In the genomic region with DNA sequence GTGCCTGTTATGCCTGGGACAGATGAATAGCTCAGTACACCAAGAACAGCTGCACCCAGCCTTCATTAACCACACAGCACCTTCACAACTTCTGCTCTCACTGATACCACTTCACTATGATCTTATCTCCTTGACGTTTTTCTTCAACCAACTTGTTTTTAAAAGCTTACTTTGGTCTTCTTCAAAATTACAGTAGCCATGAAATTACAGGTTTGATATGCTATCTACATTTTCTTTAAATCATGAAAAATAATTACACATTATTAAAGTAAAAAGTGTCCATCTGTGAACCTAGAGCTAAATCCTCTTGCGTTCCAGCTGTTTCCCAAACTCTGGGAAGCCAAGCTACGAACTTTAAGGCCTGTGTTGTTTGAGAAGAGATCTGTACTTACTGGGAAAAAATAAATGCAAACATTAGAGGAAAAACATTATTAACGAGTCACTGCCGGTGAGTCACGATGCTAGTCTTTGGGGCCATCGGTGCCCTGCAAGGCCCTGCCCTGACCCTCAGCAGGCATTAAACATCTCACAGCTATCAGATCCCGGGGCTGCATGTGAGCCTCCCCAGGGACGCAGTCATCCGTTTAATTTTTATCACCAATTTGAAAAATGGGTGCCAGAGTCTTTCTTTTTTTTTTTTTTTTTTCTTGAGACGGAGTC, we compare ENCODE assay signal across 1 cellular context.
TF ChIP-seq lines count a peak whose summit lies in the region.

No MANE protein-coding gene starts in this region.

TF ChIP-seq in K562, 482 proteins besides CTCF, POLR2A, EP300 and RAD21 (continues in another document):
- TF ChIP-seq TOE1 (IDR thresholded peaks at IDR 0.05; ENCODE audit: borderline replicate concordance): no peak
- no peak for TF ChIP-seq TOE1 (CRISPR knock-in tag; IDR thresholded peaks at IDR 0.05; ENCODE audit: borderline replicate concordance, low read depth)
- no peak for TF ChIP-seq GTF2E2 (tag; IDR thresholded peaks at IDR 0.05)
- no peak for TF ChIP-seq PHB (CRISPR knock-in tag; IDR thresholded peaks at IDR 0.05)
- no peak for TF ChIP-seq ATF1 (CRISPR knock-in tag; IDR thresholded peaks at IDR 0.05)
- 0 out of 2 replicates have a peak, but pooled peaks have one; percentile 17 for TF ChIP-seq ATF1 (tag; IDR thresholded peaks at IDR 0.05)
- TF ChIP-seq ZNF274 (IDR thresholded peaks at IDR 0.05; ENCODE audit: borderline replicate concordance, low read depth, low read length): no peak
- TF ChIP-seq FOXJ2 (tag; IDR thresholded peaks at IDR 0.05): no peak
- TF ChIP-seq U2AF1 (optimal IDR thresholded peaks at IDR 0.05; ENCODE audit: low read depth, low read length): no peak
- no peak for TF ChIP-seq HIVEP1 (CRISPR knock-in tag; IDR thresholded peaks at IDR 0.05)
- TF ChIP-seq ELF4 (CRISPR knock-in tag; IDR thresholded peaks at IDR 0.05): no peak
- TF ChIP-seq ARID2 (IDR thresholded peaks at IDR 0.05): no peak
- no peak for TF ChIP-seq TAF1 (IDR thresholded peaks at IDR 0.05; ENCODE audit: control insufficient read depth, extremely low read depth, insufficient read depth, low read length, severe bottlenecking)
- no peak for TF ChIP-seq MIER1 (IDR thresholded peaks at IDR 0.05; ENCODE audit: low read depth)
- TF ChIP-seq ARHGAP35 (IDR thresholded peaks at IDR 0.05; ENCODE audit: partially characterized antibody): no peak
- no peak; the same call in 1 of the 2 replicates for TF ChIP-seq NFE2 (IDR thresholded peaks at IDR 0.05; ENCODE audit: low read depth)
- TF ChIP-seq RCOR1 (IDR thresholded peaks at IDR 0.05; ENCODE audit: borderline replicate concordance in 1 of 2, low read depth in 2 of 2, low read length in 2 of 2): peak in 1 of 2 experiments; percentile 36; a peak in 1 of 4 replicates
- TF ChIP-seq MAZ (CRISPR knock-in tag; conservative IDR thresholded peaks at IDR 0.05 in 1 of 2, IDR thresholded peaks at IDR 0.05 in 1 of 2): no peak
- TF ChIP-seq ZNF311 (CRISPR knock-in tag; IDR thresholded peaks at IDR 0.05): no peak
- no peak for TF ChIP-seq CBX1 (IDR thresholded peaks at IDR 0.05; ENCODE audit: low read depth)
- TF ChIP-seq, protein P1, sequence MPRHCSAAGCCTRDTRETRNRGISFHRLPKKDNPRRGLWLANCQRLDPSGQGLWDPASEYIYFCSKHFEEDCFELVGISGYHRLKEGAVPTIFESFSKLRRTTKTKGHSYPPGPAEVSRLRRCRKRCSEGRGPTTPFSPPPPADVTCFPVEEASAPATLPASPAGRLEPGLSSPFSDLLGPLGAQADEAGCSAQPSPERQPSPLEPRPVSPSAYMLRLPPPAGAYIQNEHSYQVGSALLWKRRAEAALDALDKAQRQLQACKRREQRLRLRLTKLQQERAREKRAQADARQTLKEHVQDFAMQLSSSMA (CRISPR knock-in tag; IDR thresholded peaks at IDR 0.05): no peak
- TF ChIP-seq, protein P2, sequence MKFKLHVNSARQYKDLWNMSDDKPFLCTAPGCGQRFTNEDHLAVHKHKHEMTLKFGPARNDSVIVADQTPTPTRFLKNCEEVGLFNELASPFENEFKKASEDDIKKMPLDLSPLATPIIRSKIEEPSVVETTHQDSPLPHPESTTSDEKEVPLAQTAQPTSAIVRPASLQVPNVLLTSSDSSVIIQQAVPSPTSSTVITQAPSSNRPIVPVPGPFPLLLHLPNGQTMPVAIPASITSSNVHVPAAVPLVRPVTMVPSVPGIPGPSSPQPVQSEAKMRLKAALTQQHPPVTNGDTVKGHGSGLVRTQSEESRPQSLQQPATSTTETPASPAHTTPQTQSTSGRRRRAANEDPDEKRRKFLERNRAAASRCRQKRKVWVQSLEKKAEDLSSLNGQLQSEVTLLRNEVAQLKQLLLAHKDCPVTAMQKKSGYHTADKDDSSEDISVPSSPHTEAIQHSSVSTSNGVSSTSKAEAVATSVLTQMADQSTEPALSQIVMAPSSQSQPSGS (CRISPR knock-in tag; IDR thresholded peaks at IDR 0.05): no peak
- no peak for TF ChIP-seq RB1 (IDR thresholded peaks at IDR 0.05; ENCODE audit: low read depth)
- TF ChIP-seq GABPB1 (CRISPR knock-in tag; IDR thresholded peaks at IDR 0.05): no peak
- no peak for TF ChIP-seq RBM25 (IDR thresholded peaks at IDR 0.05; ENCODE audit: low read depth, low read length, severe bottlenecking)
- no peak for TF ChIP-seq RBFOX2 (IDR thresholded peaks at IDR 0.05; ENCODE audit: low read depth, low read length)
- no peak for TF ChIP-seq ZNF398 (CRISPR knock-in tag; IDR thresholded peaks at IDR 0.05)
- TF ChIP-seq TRIM24 (IDR thresholded peaks at IDR 0.05): no peak
- TF ChIP-seq RBBP5 (IDR thresholded peaks at IDR 0.05; ENCODE audit: borderline replicate concordance, insufficient read depth, low read length, poor library complexity, severe bottlenecking): no peak
- TF ChIP-seq ARID1B (IDR thresholded peaks at IDR 0.05): peak; percentile 81
- no peak for TF ChIP-seq ZHX1 (conservative IDR thresholded peaks at IDR 0.05; ENCODE audit: low read length)
- peak; percentile 32 for TF ChIP-seq MEIS2 (IDR thresholded peaks at IDR 0.05; ENCODE audit: partially characterized antibody)
- TF ChIP-seq GTF2B (IDR thresholded peaks at IDR 0.05; ENCODE audit: extremely low read depth, insufficient read length): no peak
- no peak for TF ChIP-seq ZNF239 (CRISPR knock-in tag; IDR thresholded peaks at IDR 0.05)
- no peak for TF ChIP-seq NFRKB (IDR thresholded peaks at IDR 0.05; ENCODE audit: low read depth)
- TF ChIP-seq AFF1 (IDR thresholded peaks at IDR 0.05; ENCODE audit: low read depth in 1 of 2, partially characterized antibody in 2 of 2): no peak
- TF ChIP-seq HDGF (IDR thresholded peaks at IDR 0.05): no peak
- TF ChIP-seq ZMIZ1 (IDR thresholded peaks at IDR 0.05; ENCODE audit: low read depth in 2 of 2, low read length in 2 of 2): peak in 1 of 2 experiments; percentile 55; a peak in 1 of 4 replicates
- TF ChIP-seq BHLHE40 (IDR thresholded peaks at IDR 0.05; ENCODE audit: low read length): no peak
- TF ChIP-seq, protein P3, sequence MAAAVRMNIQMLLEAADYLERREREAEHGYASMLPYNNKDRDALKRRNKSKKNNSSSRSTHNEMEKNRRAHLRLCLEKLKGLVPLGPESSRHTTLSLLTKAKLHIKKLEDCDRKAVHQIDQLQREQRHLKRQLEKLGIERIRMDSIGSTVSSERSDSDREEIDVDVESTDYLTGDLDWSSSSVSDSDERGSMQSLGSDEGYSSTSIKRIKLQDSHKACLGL (CRISPR knock-in tag; IDR thresholded peaks at IDR 0.05; ENCODE audit: borderline replicate concordance, poor library complexity, severe bottlenecking): no peak
- no peak for TF ChIP-seq IFI16 (CRISPR knock-in tag; IDR thresholded peaks at IDR 0.05)
- TF ChIP-seq PML (IDR thresholded peaks at IDR 0.05; ENCODE audit: low read length): no peak
- TF ChIP-seq CBFA2T2 (conservative IDR thresholded peaks at IDR 0.05): peak; percentile 73
- no peak for TF ChIP-seq CTBP1 (IDR thresholded peaks at IDR 0.05; ENCODE audit: borderline replicate concordance)
- TF ChIP-seq MCM5 (IDR thresholded peaks at IDR 0.05; ENCODE audit: low read depth): no peak
- no peak for TF ChIP-seq ZSCAN32 (CRISPR knock-in tag; IDR thresholded peaks at IDR 0.05)
- 0 out of 2 replicates have a peak, but pooled peaks have one; percentile 24 for TF ChIP-seq ZEB2 (IDR thresholded peaks at IDR 0.05)
- TF ChIP-seq IRF1 (CRISPR knock-in tag; IDR thresholded peaks at IDR 0.05; ENCODE audit: borderline replicate concordance): no peak
